ENCODE assay signal across 24 cellular contexts in the genomic region with DNA sequence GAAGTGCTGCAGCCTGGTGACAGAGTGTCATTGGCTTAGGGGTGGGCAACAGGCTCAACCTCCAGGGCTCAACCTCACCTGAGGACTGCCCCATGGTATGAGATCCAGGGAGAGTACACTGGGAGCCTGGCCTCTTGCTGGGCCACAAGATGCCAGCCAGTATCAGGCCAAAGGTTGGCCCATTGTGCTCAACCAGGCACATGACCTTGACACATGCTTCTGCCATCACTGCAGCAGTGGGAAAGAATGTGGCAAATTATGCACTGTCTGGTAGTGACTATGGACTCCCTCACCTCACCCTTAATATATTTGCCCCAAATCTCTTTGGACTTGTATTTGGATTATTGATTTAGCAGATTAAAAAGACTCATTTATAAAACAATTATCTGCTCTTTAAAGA.
"Had no signal": no experiment of that assay in that cellular context is flagged by ENCODE, and none has a peak within 500 bp of the region (broad histone marks: within the 10 kb centered on the region; RNA-seq: fewer than 3 reads in every experiment).

No MANE protein-coding gene starts in this region.

- H3K27me3 Mint-ChIP-seq: progenitor cell of endocrine pancreas had no signal

- H3K4me1 ChIP-seq: colonic mucosa, heart left ventricle, left ventricle myocardium inferior, lower lobe of right lung, pancreas, right lobe of liver, spleen, stomach, upper lobe of left lung had no signal

- H3K27ac Mint-ChIP-seq: naive B cell, nephron, progenitor cell of endocrine pancreas had no signal

- H3K36me3 Mint-ChIP-seq: naive B cell had no signal

- H3K27me3 ChIP-seq: colonic mucosa, heart left ventricle, pancreas, right lobe of liver, stomach, upper lobe of left lung had no signal

- FAIRE-seq: frontal cortex, islet of Langerhans, pancreas had no signal

- H3K9me3 Mint-ChIP-seq: nephron had no signal

- H3K4me3 ChIP-seq: colonic mucosa, heart left ventricle, left ventricle myocardium inferior, lower lobe of right lung, pancreas, right lobe of liver, spleen, stomach, upper lobe of left lung had no signal

- DNase-seq: caudate nucleus; colonic mucosa; dermis blood vessel endothelial cell; heart left ventricle; hippocampal formation; left ventricle myocardium inferior; lower lobe of right lung; mesendoderm; naive B cell; occipital lobe; pancreas; right lobe of liver; spleen; stimulated activated CD4-positive, alpha-beta T cell treated with anti-CD3 and anti-CD28 coated beads, Interleukin-15, amount 100 ng/mL, for 24 hours; stimulated activated CD4-positive, alpha-beta T cell treated with anti-CD3 and anti-CD28 coated beads, Interleukin-1b, Interleukin-23, amount 100 ng/mL, for 48 hours; stimulated activated CD4-positive, alpha-beta T cell treated with anti-CD3 and anti-CD28 coated beads, Interleukin-4, amount 100 ng/mL, for 4 hours; stimulated activated naive CD4-positive, alpha-beta T cell; stomach; substantia nigra; upper lobe of left lung had no signal

- H3K9me3 ChIP-seq: colonic mucosa, left ventricle myocardium inferior, lower lobe of right lung, pancreas, right lobe of liver, spleen, stomach, upper lobe of left lung had no signal

- H3K4me3 Mint-ChIP-seq: nephron had no signal

- H3K27ac ChIP-seq: colonic mucosa, heart left ventricle, left ventricle myocardium inferior, lower lobe of right lung, pancreas, right lobe of liver, spleen, stomach, upper lobe of left lung had no signal

- H3K4me1 Mint-ChIP-seq: naive B cell had no signal

- ATAC-seq: lower lobe of right lung had no signal

- H3K36me3 ChIP-seq: colonic mucosa, heart left ventricle, left ventricle myocardium inferior, lower lobe of right lung, pancreas, right lobe of liver, spleen, stomach, upper lobe of left lung had no signal
